Comparison of ENCODE assay signal across 8 cellular contexts in the genomic region with DNA sequence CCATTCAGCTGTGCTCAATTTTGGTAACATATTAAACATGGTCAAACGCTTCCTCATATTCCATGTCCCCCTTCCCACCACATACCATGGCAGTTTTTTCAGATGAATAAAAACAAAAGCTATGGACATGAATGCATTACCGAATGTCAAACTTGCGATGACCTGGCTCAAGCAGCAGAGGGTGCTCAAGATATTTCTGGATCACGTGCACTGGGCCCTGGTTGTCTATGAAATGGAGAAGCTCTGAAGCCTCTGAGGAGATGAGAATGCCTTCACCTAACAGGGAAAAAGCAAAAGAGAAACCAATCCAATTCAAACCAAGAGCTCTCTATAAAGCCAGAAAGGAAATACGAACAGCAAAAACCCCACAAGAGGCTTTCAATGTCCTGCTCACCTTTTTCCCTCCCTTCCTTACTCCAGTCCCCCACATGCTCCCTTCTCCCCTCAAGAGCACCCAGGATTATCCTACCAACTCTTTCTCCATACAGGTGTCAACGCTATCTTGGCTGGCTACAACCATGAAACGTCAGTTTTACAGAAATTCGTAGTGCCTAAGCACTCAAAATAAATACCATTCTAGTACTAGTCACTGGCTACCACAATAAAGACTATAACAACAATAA. TPM values are rescaled to one million over a fixed set of nuclear protein-coding genes. Genes with fewer than 3 reads are reported as not detected.
A peak's percentile ranks its signal among the peaks of the same experiment; 100 is the strongest.
DNase-seq lines count a peak whose midpoint lies in the region; ATAC-seq, FAIRE-seq and TF ChIP-seq lines count a peak whose summit lies in the region.
"Not testable (repeated sequence)": the region's sequence is repeated elsewhere in the genome, so short reads cannot be mapped to it uniquely, and the experiment has no call there.

No MANE protein-coding gene starts in this region.

- TF ChIP-seq POLR2A in GM12892 (IDR thresholded peaks at IDR 0.05; ENCODE audit: low read depth, low read length); gastroesophageal sphincter (IDR thresholded peaks at IDR 0.05): not testable (repeated sequence)

- not testable (repeated sequence) for H3K4me3 ChIP-seq in gastroesophageal sphincter

- H3K4me3 Mint-ChIP-seq in natural killer cell treated with Interleukin-12 subunit alpha and Interleukin-12 subunit beta and Interleukin-15 and Interleukin-18, amount 100 ng/mL, for 72 hours, result not testable (repeated sequence)

- H3K36me3 Mint-ChIP-seq in natural killer cell treated with Interleukin-12 subunit alpha and Interleukin-12 subunit beta and Interleukin-15 and Interleukin-18, amount 100 ng/mL, for 72 hours, result not testable (repeated sequence)

- H3K9me3 Mint-ChIP-seq in natural killer cell treated with Interleukin-12 subunit alpha and Interleukin-12 subunit beta and Interleukin-15 and Interleukin-18, amount 100 ng/mL, for 72 hours, result not testable (repeated sequence)

- H3K27me3 ChIP-seq in gastroesophageal sphincter, result not testable (repeated sequence)

- not testable (repeated sequence) for TF ChIP-seq CTCF in gastroesophageal sphincter (IDR thresholded peaks at IDR 0.05)

- not testable (repeated sequence) for H3K4me1 Mint-ChIP-seq in natural killer cell treated with Interleukin-12 subunit alpha and Interleukin-12 subunit beta and Interleukin-15 and Interleukin-18, amount 100 ng/mL, for 72 hours (ENCODE audit: low read depth in 2 of 2)

- TF ChIP-seq EP300 in gastroesophageal sphincter (IDR thresholded peaks at IDR 0.05), result not testable (repeated sequence)

- not testable (repeated sequence) for H3K27ac Mint-ChIP-seq in natural killer cell treated with Interleukin-12 subunit alpha and Interleukin-12 subunit beta and Interleukin-15 and Interleukin-18, amount 100 ng/mL, for 72 hours

- FAIRE-seq in GM12892 (lab: Jason Lieb, UNC), result peak; percentile 68

- H3K27me3 Mint-ChIP-seq in natural killer cell treated with Interleukin-12 subunit alpha and Interleukin-12 subunit beta and Interleukin-15 and Interleukin-18, amount 100 ng/mL, for 72 hours, result not testable (repeated sequence)

- DNase-seq in GM12892 (ENCODE audit: insufficient read length); natural killer cell treated with Interleukin-12 subunit alpha and Interleukin-12 subunit beta and Interleukin-15 and Interleukin-18, amount 100 ng/mL, for 72 hours (ENCODE audit: low spot score): not testable (repeated sequence)

- peak; percentile 89 for ATAC-seq in GM19395 (IDR thresholded peaks at IDR 0.05; ENCODE audit: unreplicated experiment)
- ATAC-seq in GM21737 (IDR thresholded peaks at IDR 0.05; ENCODE audit: unreplicated experiment), result peak; percentile 88
- peak; percentile 84 for ATAC-seq in HG02943 (IDR thresholded peaks at IDR 0.05; ENCODE audit: low read depth, unreplicated experiment)
- ATAC-seq in HG03439 (IDR thresholded peaks at IDR 0.05; ENCODE audit: unreplicated experiment), result peak; percentile 63
- ATAC-seq in activated CD4-positive, CD25-positive, alpha-beta regulatory T cell treated with anti-CD3 and anti-CD28 coated beads, Interleukin-2, amount 50 U/mL, for 24 hours, result peak; percentile 35 to 73
- peak; percentile 73 for ATAC-seq in gastroesophageal sphincter
- peak; percentile 56 to 59 for ATAC-seq in natural killer cell treated with Interleukin-12 subunit alpha and Interleukin-12 subunit beta and Interleukin-15 and Interleukin-18, amount 100 ng/mL, for 72 hours

- WGBS in gastroesophageal sphincter (ENCODE audit: low coverage in 1 of 2), 2 donors, result no CpG with 5 or more reads among the region's 8 CpGs

- not testable (repeated sequence) for H3K9me3 ChIP-seq in gastroesophageal sphincter

- H3K4me1 ChIP-seq in gastroesophageal sphincter, result not testable (repeated sequence)

- H3K36me3 ChIP-seq in gastroesophageal sphincter, result not testable (repeated sequence)

- not testable (repeated sequence) for H3K27ac ChIP-seq in gastroesophageal sphincter

RNA-seq across cellular contexts. Expression of a gene that starts 27.2 kb away (rescaled TPM):
- polyA plus RNA-seq in GM12892 (2012; ENCODE audit: missing spikeins), result not detected
- total RNA-seq in gastroesophageal sphincter, result 1 to 10 TPM; 2.6 to 5.4 (median 3.6) TPM
- 1 to 10 TPM in 1 of 2 donors, under 1 TPM in 1; 0.43 to 1.0 TPM for total RNA-seq in natural killer cell treated with Interleukin-12 subunit alpha and Interleukin-12 subunit beta and Interleukin-15 and Interleukin-18, amount 100 ng/mL, for 72 hours
